In genomic region chr2:74747411-74748080, GRCh38 we compare ENCODE assay signal across 1 cellular context.
TF ChIP-seq lines count a peak whose summit lies in the region.

No MANE protein-coding gene starts in this region.

TF ChIP-seq in HepG2, 621 proteins besides CTCF, POLR2A, EP300 and RAD21 (continued from another document and continues in another):
- TF ChIP-seq ATF4 (CRISPR knock-in tag; IDR thresholded peaks at IDR 0.05), result peak in 1 of 2 experiments; percentile 78; a peak in 2 of 4 replicates
- TF ChIP-seq ZNF329 (CRISPR knock-in tag; IDR thresholded peaks at IDR 0.05; ENCODE audit: low read depth), result no peak
- no peak; the same call in 1 of the 2 replicates for TF ChIP-seq MTERF4 (CRISPR knock-in tag; IDR thresholded peaks at IDR 0.05)
- TF ChIP-seq, protein P1, sequence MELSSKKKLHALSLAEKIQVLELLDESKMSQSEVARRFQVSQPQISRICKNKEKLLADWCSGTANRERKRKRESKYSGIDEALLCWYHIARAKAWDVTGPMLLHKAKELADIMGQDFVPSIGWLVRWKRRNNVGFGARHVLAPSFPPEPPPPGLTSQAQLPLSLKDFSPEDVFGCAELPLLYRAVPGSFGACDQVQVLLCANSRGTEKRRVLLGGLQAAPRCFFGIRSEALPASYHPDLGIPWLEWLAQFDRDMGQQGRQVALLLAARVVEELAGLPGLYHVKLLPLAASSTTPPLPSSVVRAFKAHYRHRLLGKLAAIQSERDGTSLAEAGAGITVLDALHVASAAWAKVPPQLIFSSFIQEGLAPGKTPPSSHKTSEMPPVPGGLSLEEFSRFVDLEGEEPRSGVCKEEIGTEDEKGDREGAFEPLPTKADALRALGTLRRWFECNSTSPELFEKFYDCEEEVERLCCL (CRISPR knock-in tag; IDR thresholded peaks at IDR 0.05; ENCODE audit: borderline replicate concordance), result no peak
- TF ChIP-seq TOPORS (CRISPR knock-in tag; IDR thresholded peaks at IDR 0.05), result no peak
- peak; percentile 92 for TF ChIP-seq CBX5 (CRISPR knock-in tag; IDR thresholded peaks at IDR 0.05; ENCODE audit: borderline replicate concordance)
- peak; percentile 80; the same call in 1 of the 2 replicates for TF ChIP-seq ZNF556 (CRISPR knock-in tag; IDR thresholded peaks at IDR 0.05; ENCODE audit: borderline replicate concordance)
- TF ChIP-seq ZMYM2 (CRISPR knock-in tag; IDR thresholded peaks at IDR 0.05), result peak; percentile 81; the same call in 1 of the 2 replicates
- peak; percentile 85 for TF ChIP-seq ELF3 (CRISPR knock-in tag; IDR thresholded peaks at IDR 0.05)
- no peak for TF ChIP-seq REL (CRISPR knock-in tag; conservative IDR thresholded peaks at IDR 0.05)
- no peak; the same call in 1 of the 2 replicates for TF ChIP-seq FOXC1 (CRISPR knock-in tag; IDR thresholded peaks at IDR 0.05; ENCODE audit: borderline replicate concordance)
- no peak for TF ChIP-seq U2AF2 (IDR thresholded peaks at IDR 0.05; ENCODE audit: low read depth, low read length)
- peak; percentile 54; the same call in 1 of the 2 replicates for TF ChIP-seq MLXIP (CRISPR knock-in tag; IDR thresholded peaks at IDR 0.05; ENCODE audit: borderline replicate concordance)
- no peak for TF ChIP-seq RFX1 (IDR thresholded peaks at IDR 0.05)
- TF ChIP-seq ZNF546 (CRISPR knock-in tag; conservative IDR thresholded peaks at IDR 0.05), result no peak
- 0 out of 2 replicates have a peak, but pooled peaks have one; percentile 31 for TF ChIP-seq ZNF367 (CRISPR knock-in tag; IDR thresholded peaks at IDR 0.05; ENCODE audit: borderline replicate concordance)
- no peak for TF ChIP-seq THAP7 (CRISPR knock-in tag; IDR thresholded peaks at IDR 0.05)
- TF ChIP-seq, protein P2, sequence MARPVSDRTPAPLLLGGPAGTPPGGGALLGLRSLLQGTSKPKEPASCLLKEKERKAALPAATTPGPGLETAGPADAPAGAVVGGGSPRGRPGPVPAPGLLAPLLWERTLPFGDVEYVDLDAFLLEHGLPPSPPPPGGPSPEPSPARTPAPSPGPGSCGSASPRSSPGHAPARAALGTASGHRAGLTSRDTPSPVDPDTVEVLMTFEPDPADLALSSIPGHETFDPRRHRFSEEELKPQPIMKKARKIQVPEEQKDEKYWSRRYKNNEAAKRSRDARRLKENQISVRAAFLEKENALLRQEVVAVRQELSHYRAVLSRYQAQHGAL (CRISPR knock-in tag; IDR thresholded peaks at IDR 0.05; ENCODE audit: not compliant biosample characterization), result no peak
- TF ChIP-seq IRF1 (CRISPR knock-in tag; IDR thresholded peaks at IDR 0.05; ENCODE audit: low read depth), result no peak
- no peak for TF ChIP-seq HMGA1 (CRISPR knock-in tag; conservative IDR thresholded peaks at IDR 0.05)
- TF ChIP-seq, protein P3, sequence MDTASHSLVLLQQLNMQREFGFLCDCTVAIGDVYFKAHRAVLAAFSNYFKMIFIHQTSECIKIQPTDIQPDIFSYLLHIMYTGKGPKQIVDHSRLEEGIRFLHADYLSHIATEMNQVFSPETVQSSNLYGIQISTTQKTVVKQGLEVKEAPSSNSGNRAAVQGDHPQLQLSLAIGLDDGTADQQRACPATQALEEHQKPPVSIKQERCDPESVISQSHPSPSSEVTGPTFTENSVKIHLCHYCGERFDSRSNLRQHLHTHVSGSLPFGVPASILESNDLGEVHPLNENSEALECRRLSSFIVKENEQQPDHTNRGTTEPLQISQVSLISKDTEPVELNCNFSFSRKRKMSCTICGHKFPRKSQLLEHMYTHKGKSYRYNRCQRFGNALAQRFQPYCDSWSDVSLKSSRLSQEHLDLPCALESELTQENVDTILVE (CRISPR knock-in tag; IDR thresholded peaks at IDR 0.05), result peak; percentile 85
- no peak for TF ChIP-seq ZMAT3 (CRISPR knock-in tag; conservative IDR thresholded peaks at IDR 0.05)
- TF ChIP-seq ZNF3 (CRISPR knock-in tag; IDR thresholded peaks at IDR 0.05), result no peak
- TF ChIP-seq NFYB (CRISPR knock-in tag; IDR thresholded peaks at IDR 0.05), result peak; percentile 67
- 0 out of 2 replicates have a peak, but pooled peaks have one; percentile 33 for TF ChIP-seq ZSCAN29 (CRISPR knock-in tag; conservative IDR thresholded peaks at IDR 0.05)
- TF ChIP-seq DMAP1 (CRISPR knock-in tag; IDR thresholded peaks at IDR 0.05), result no peak
- TF ChIP-seq MED8 (CRISPR knock-in tag; IDR thresholded peaks at IDR 0.05; ENCODE audit: insufficient replicate concordance), result no peak
- TF ChIP-seq ETV6 (CRISPR knock-in tag; conservative IDR thresholded peaks at IDR 0.05), result no peak
- peak; percentile 76; the same call in 1 of the 2 replicates for TF ChIP-seq RXRA (CRISPR knock-in tag; IDR thresholded peaks at IDR 0.05)
- no peak for TF ChIP-seq ATF5 (CRISPR knock-in tag; IDR thresholded peaks at IDR 0.05; ENCODE audit: low read depth)
- peak; percentile 68 for TF ChIP-seq RXRB (CRISPR knock-in tag; IDR thresholded peaks at IDR 0.05; ENCODE audit: borderline replicate concordance)
- TF ChIP-seq ZBTB7B (CRISPR knock-in tag; IDR thresholded peaks at IDR 0.05), result peak; percentile 94
- no peak for TF ChIP-seq MBNL3 (CRISPR knock-in tag; conservative IDR thresholded peaks at IDR 0.05)
- TF ChIP-seq CBFB (CRISPR knock-in tag; IDR thresholded peaks at IDR 0.05), result 0 out of 2 replicates have a peak, but pooled peaks have one; percentile 46
- TF ChIP-seq DNMT1 (CRISPR knock-in tag; IDR thresholded peaks at IDR 0.05), result no peak
- TF ChIP-seq IKZF4 (CRISPR knock-in tag; IDR thresholded peaks at IDR 0.05; ENCODE audit: borderline replicate concordance, low read depth, not compliant biosample characterization), result peak; percentile 61
- no peak for TF ChIP-seq NFRKB (IDR thresholded peaks at IDR 0.05)
- TF ChIP-seq, protein P4, sequence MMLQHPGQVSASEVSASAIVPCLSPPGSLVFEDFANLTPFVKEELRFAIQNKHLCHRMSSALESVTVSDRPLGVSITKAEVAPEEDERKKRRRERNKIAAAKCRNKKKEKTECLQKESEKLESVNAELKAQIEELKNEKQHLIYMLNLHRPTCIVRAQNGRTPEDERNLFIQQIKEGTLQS (CRISPR knock-in tag; IDR thresholded peaks at IDR 0.05), result peak; percentile 88
- no peak for TF ChIP-seq CBX2 (IDR thresholded peaks at IDR 0.05; ENCODE audit: low read depth, low read length)
- peak; percentile 68; the same call in 1 of the 2 replicates for TF ChIP-seq CBX2 (CRISPR knock-in tag; IDR thresholded peaks at IDR 0.05; ENCODE audit: low read depth)
- TF ChIP-seq ZNF260 (CRISPR knock-in tag; IDR thresholded peaks at IDR 0.05; ENCODE audit: borderline replicate concordance, low read depth), result no peak
- TF ChIP-seq IRF2 (CRISPR knock-in tag; IDR thresholded peaks at IDR 0.05), result peak; percentile 82
- peak; percentile 29; the same call in 1 of the 2 replicates for TF ChIP-seq STAG1 (CRISPR knock-in tag; IDR thresholded peaks at IDR 0.05)
- TF ChIP-seq ZBTB14 (CRISPR knock-in tag; IDR thresholded peaks at IDR 0.05), result no peak
- no peak for TF ChIP-seq ZNF446 (CRISPR knock-in tag; IDR thresholded peaks at IDR 0.05)
- no peak for TF ChIP-seq ZNF124 (CRISPR knock-in tag; IDR thresholded peaks at IDR 0.05)
- TF ChIP-seq, protein P5, sequence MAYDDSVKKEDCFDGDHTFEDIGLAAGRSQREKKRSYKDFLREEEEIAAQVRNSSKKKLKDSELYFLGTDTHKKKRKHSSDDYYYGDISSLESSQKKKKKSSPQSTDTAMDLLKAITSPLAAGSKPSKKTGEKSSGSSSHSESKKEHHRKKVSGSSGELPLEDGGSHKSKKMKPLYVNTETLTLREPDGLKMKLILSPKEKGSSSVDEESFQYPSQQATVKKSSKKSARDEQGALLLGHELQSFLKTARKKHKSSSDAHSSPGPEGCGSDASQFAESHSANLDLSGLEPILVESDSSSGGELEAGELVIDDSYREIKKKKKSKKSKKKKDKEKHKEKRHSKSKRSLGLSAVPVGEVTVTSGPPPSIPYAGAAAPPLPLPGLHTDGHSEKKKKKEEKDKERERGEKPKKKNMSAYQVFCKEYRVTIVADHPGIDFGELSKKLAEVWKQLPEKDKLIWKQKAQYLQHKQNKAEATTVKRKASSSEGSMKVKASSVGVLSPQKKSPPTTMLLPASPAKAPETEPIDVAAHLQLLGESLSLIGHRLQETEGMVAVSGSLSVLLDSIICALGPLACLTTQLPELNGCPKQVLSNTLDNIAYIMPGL (CRISPR knock-in tag; IDR thresholded peaks at IDR 0.05; ENCODE audit: borderline replicate concordance in 1 of 2, low read depth in 1 of 2), result peak in 1 of 2 experiments; percentile 47; a peak in 1 of 4 replicates
- TF ChIP-seq DR1 (CRISPR knock-in tag; IDR thresholded peaks at IDR 0.05), result no peak
- TF ChIP-seq ZUFSP (CRISPR knock-in tag; IDR thresholded peaks at IDR 0.05; ENCODE audit: borderline replicate concordance), result no peak
